ENCODE assay signal across 22 cellular contexts in genomic region chr14:99606359-99606758, GRCh38. TPM values are rescaled to one million over a fixed set of nuclear protein-coding genes. Genes with fewer than 3 reads are reported as not detected.
DNase-seq lines count a peak whose midpoint lies in the region; ATAC-seq, FAIRE-seq and TF ChIP-seq lines count a peak whose summit lies in the region.
"Had no signal": no experiment of that assay in that cellular context is flagged by ENCODE, and none has a peak within 500 bp of the region (broad histone marks: within the 10 kb centered on the region; RNA-seq: fewer than 3 reads in every experiment).

No MANE protein-coding gene starts in this region.

- no peaks in the 10 kb centered on the region for H3K36me3 ChIP-seq in DND-41 (ENCODE audit: insufficient read depth, low read length)
- H3K36me3 ChIP-seq in Panc1 (ENCODE audit: control insufficient read depth, insufficient read depth, low read length), result peaks cover 2% of the 10 kb centered on the region; the same call in 1 of the 2 replicates
- H3K36me3 ChIP-seq in H1 (ENCODE audit: control insufficient read depth in 2 of 4, insufficient read depth in 4 of 4, low read length in 3 of 4), result no peaks in the 10 kb centered on the region; a peak in 1 of 8 replicates
- H3K36me3 ChIP-seq: adrenal gland, gastrocnemius medialis, neutrophil had no signal

- no peaks in the 10 kb centered on the region for H3K27me3 ChIP-seq in DND-41 (ENCODE audit: insufficient read depth, low read length, poor library complexity)
- H3K27me3 ChIP-seq in Panc1 (ENCODE audit: control insufficient read depth, insufficient read depth, low read length), result no peaks in the 10 kb centered on the region
- peaks cover 9 to 34% (median 26%) of the 10 kb centered on the region in 4 experiments; a peak in 6 of 7 replicates for H3K27me3 ChIP-seq in H1 (replicated peaks in 1 of 4; ENCODE audit: control insufficient read depth in 3 of 4, extremely low read depth in 1 of 4, insufficient read depth in 3 of 4, low read length in 3 of 4)
- H3K27me3 ChIP-seq: adrenal gland, dorsolateral prefrontal cortex, gastrocnemius medialis had no signal

- H2AK5ac ChIP-seq in H1 (ENCODE audit: low read depth, low read length), result no peak overlapping the region

- H3K79me2 ChIP-seq in DND-41 (ENCODE audit: insufficient read depth, low read length) (peaks cover 26% of the 10 kb centered on the region), H1 (ENCODE audit: control insufficient read depth in 1 of 2, insufficient read depth in 2 of 2, low read length in 2 of 2) (peaks cover under 1 to 14% of the 10 kb centered on the region in 2 experiments; a peak in 3 of 4 replicates)

- TF ChIP-seq EP300 in H1 (IDR thresholded peaks at IDR 0.05; ENCODE audit: borderline replicate concordance in 1 of 2, low read depth in 2 of 2, low read length in 2 of 2), result no peak

- H4K20me1 ChIP-seq in DND-41 (ENCODE audit: insufficient read depth, low read length), result peaks cover 26% of the 10 kb centered on the region
- H4K20me1 ChIP-seq in H1 (replicated peaks in 1 of 2; ENCODE audit: control insufficient read depth in 1 of 2, insufficient read depth in 2 of 2, low read length in 2 of 2), result peaks cover 13 to 19% of the 10 kb centered on the region in 2 experiments

- peak overlapping the region; percentile 98 for H3K9ac ChIP-seq in DND-41 (ENCODE audit: low read depth, low read length)
- no peak overlapping the region for H3K9ac ChIP-seq in H1 (replicated peaks in 1 of 4; ENCODE audit: extremely low read depth in 1 of 4, low read depth in 3 of 4, low read length in 3 of 4)

- POLR2A ChIA-PET in Panc1 (lab: Charles Lee) (no interaction called here), H1 (lab: Charles Lee; ENCODE audit: partially characterized antibody) (interaction anchor here (1.2 to 2.7 kb wide), 4 partner anchors 12 to 27 kb away, joined by 3 to 10 read pairs (median 7); no protein-coding TSS in a partner anchor)

- no peak overlapping the region for H3K56ac ChIP-seq in H1 (replicated peaks; ENCODE audit: insufficient read length, low read depth, low read length)

- H3K4me2 ChIP-seq in DND-41 (ENCODE audit: insufficient read depth, low read length), result peak overlapping the region; percentile 81
- H3K4me2 ChIP-seq in H1 (ENCODE audit: insufficient read depth in 1 of 2, low read depth in 2 of 2, low read length in 2 of 2), result peak overlapping the region in 1 of 2 experiments; percentile 98; a peak in 1 of 4 replicates

- H2BK120ac ChIP-seq in H1 (replicated peaks; ENCODE audit: low read depth, low read length), result no peak overlapping the region

- BruUV-seq in Panc1 (replicated peaks; lab: Mats Ljungman, UMichigan), result no TSS peak

- H3K4me3 ChIP-seq in DND-41 (ENCODE audit: low read depth in 1 of 2, low read length in 2 of 2) (0 out of 4 replicates have a peak overlapping the region, but pooled peaks of 1 of the 2 experiments have one; percentile 95), Panc1 (ENCODE audit: low read depth in 2 of 2, low read length in 2 of 2) (no peak overlapping the region), H1 (ENCODE audit: extremely low read depth in 1 of 4, insufficient read depth in 2 of 4, low read depth in 3 of 4, low read length in 4 of 4) (no peak overlapping the region)
- H3K4me3 ChIP-seq: adrenal gland had no signal

- no peak overlapping the region for H3K14ac ChIP-seq in H1 (ENCODE audit: insufficient read length)

- no peaks in the 10 kb centered on the region for H3K9me3 ChIP-seq in DND-41 (ENCODE audit: insufficient read depth, low read length, severe bottlenecking)
- H3K9me3 ChIP-seq in Panc1 (ENCODE audit: control insufficient read depth, insufficient read depth, low read depth, low read length), result no peaks in the 10 kb centered on the region
- H3K9me3 ChIP-seq in H1 (ENCODE audit: insufficient read depth in 2 of 2, low read depth in 1 of 2, low read length in 1 of 2), result peaks cover 0 to 3% of the 10 kb centered on the region in 2 experiments; a peak in 1 of 4 replicates
- H3K9me3 ChIP-seq: adrenal gland, gastrocnemius medialis, neutrophil had no signal

- H4K91ac ChIP-seq in H1 (replicated peaks; ENCODE audit: insufficient read length, low read length), result no peak overlapping the region

- H3K4ac ChIP-seq in H1 (replicated peaks; ENCODE audit: insufficient read length, low read depth, low read length), result no peak overlapping the region

- intact Hi-C loops in Panc1 (cut with micrococcal nuclease; ENCODE audit: unreplicated experiment), result no loop called here

- TF ChIP-seq RAD21 in H1 (IDR thresholded peaks at IDR 0.05 in 1 of 2, conservative IDR thresholded peaks at IDR 0.05 in 1 of 2; ENCODE audit: low read depth in 2 of 2, low read length in 2 of 2), result no peak

- peaks cover 20% of the 10 kb centered on the region for H3K23me2 ChIP-seq in H1 (ENCODE audit: low read depth, low read length)

- H2AFZ ChIP-seq in DND-41 (ENCODE audit: low read depth, low read length) (peak overlapping the region; percentile 99), H1 (ENCODE audit: low read length) (no peak overlapping the region)

- WGBS in H1 (ENCODE audit: extremely low coverage in 1 of 2, insufficient coverage in 1 of 2, insufficient read length in 1 of 2, insufficient replicate concordance in 2 of 2, low coverage in 1 of 2, low lambda C conversion rate in 2 of 2, missing lambda C conversion rate in 1 of 2), 2 experiments, result 77% methylated on average over 6 of the region's 7 CpGs; no CpG with 5 or more reads in 1 of the 2 experiments

- H4K5ac ChIP-seq in H1 (ENCODE audit: insufficient read length, low read depth, low read length), result no peak overlapping the region

- H3K27ac ChIP-seq in 22Rv1, result peak overlapping the region; percentile 91
- H3K27ac ChIP-seq in DND-41 (ENCODE audit: low read length), result peak overlapping the region; percentile 87
- H3K27ac ChIP-seq in Panc1 (ENCODE audit: low read length), result peak overlapping the region; percentile 66; the same call in 1 of the 2 replicates
- no peak overlapping the region for H3K27ac ChIP-seq in H1 (ENCODE audit: low read depth, low read length)
- H3K27ac ChIP-seq: neutrophil had no signal

- H3K79me1 ChIP-seq in H1 (ENCODE audit: low read depth, low read length), result peaks cover 5% of the 10 kb centered on the region

- no peak overlapping the region for H3K18ac ChIP-seq in H1 (ENCODE audit: extremely low read depth, low read length)

- no peak for ATAC-seq in DND-41 (ENCODE audit: insufficient read depth, low read depth)
- ATAC-seq in Panc1, result no peak
- no peak for ATAC-seq in GM19467 (IDR thresholded peaks at IDR 0.05; ENCODE audit: unreplicated experiment)
- ATAC-seq: gastrocnemius medialis, left colon had no signal

- in situ Hi-C loops in Panc1 (cut with HindIII; ENCODE audit: low pct_unique_long_range_greater_than_20kb, low sequenced_read_pairs), result no loop called here

- H3K23ac ChIP-seq in H1 (ENCODE audit: insufficient read length), result no peak overlapping the region

- FAIRE-seq in H1 (lab: Jason Lieb, UNC), result no peak

- H2BK5ac ChIP-seq in H1 (ENCODE audit: low read depth, low read length), result no peak overlapping the region

- H4K8ac ChIP-seq in H1 (ENCODE audit: extremely low read depth, insufficient read depth, low read length), result no peak overlapping the region; the same call in 1 of the 2 replicates

- H3K4me1 ChIP-seq in DND-41 (ENCODE audit: insufficient read depth, low read length) (peaks cover 38% of the 10 kb centered on the region), Panc1 (ENCODE audit: control insufficient read depth, insufficient read depth, low read length) (peaks cover 4% of the 10 kb centered on the region; the same call in 1 of the 2 replicates), H1 (replicated peaks in 1 of 4; ENCODE audit: control insufficient read depth in 3 of 4, insufficient read depth in 4 of 4, low read length in 3 of 4) (peaks cover 4 to 26% (median 17%) of the 10 kb centered on the region in 4 experiments)

- CTCF ChIA-PET in Panc1 (lab: Charles Lee) (no interaction called here), H1 (lab: Charles Lee; ENCODE audit: partially characterized antibody) (interaction anchor here (0.8 to 6.4 kb wide), 17 partner anchors 12 to 88 kb away, joined by 3 to 37 read pairs (median 5); no protein-coding TSS in a partner anchor)

- DNase-seq in DND-41, result no peak
- no peak for DNase-seq in Panc1 (ENCODE audit: low read depth, low spot score)
- no peak for DNase-seq in H1 (ENCODE audit: low read depth in 1 of 2, low spot score in 2 of 2)
- DNase-seq in putamen (ENCODE audit: low spot score), result no peak
- no peak for DNase-seq in C1 segment of cervical spinal cord (lab: John Stamatoyannopoulos, UW)
- no peak for DNase-seq in stimulated activated CD4-positive, alpha-beta T cell treated with anti-CD3 and anti-CD28 coated beads, Interleukin-2, amount 100 ng/mL, for 24 hours
- DNase-seq: activated CD4-positive, CD25-positive, alpha-beta regulatory T cell treated with anti-CD3 and anti-CD28 coated beads, Interleukin-2, amount 50 U/mL, for 72 hours; caudate nucleus; dorsolateral prefrontal cortex; gastrocnemius medialis; NCI-H1105; NCI-H2081 treated with DMSO at 0.1 percent for 48 hours; NCI-H510A; SHP77 treated with DMSO at 0.1 percent for 48 hours had no signal

- no peak for TF ChIP-seq POLR2A in H1 (IDR thresholded peaks at IDR 0.05; ENCODE audit: control extremely low read depth in 1 of 2, low read depth in 2 of 2, low read length in 2 of 2)

- H2BK15ac ChIP-seq in H1 (ENCODE audit: low read length), result 0 out of 2 replicates have a peak overlapping the region, but pooled peaks have one; percentile 31

- TF ChIP-seq CTCF in 22Rv1 (IDR thresholded peaks at IDR 0.05) (no peak), DND-41 (IDR thresholded peaks at IDR 0.05; ENCODE audit: borderline replicate concordance, extremely low read depth, low read length, poor library complexity, severe bottlenecking) (no peak), Panc1 (IDR thresholded peaks at IDR 0.05) (no peak), H1 (IDR thresholded peaks at IDR 0.05; ENCODE audit: control extremely low read depth in 1 of 3, insufficient read depth in 1 of 3, low read depth in 1 of 3, low read length in 3 of 3) (no peak)

- 0 out of 2 replicates have a peak overlapping the region, but pooled peaks have one; percentile 22 for H2BK12ac ChIP-seq in H1 (ENCODE audit: low read depth, low read length)

- H2BK20ac ChIP-seq in H1 (ENCODE audit: low read length), result peak overlapping the region; percentile 48; the same call in 1 of the 2 replicates

RNA-seq across cellular contexts. Expression of gene CCDC85C, which starts 2.4 kb away (rescaled TPM):
- total RNA-seq in Panc1 (2021; ENCODE audit: unreplicated experiment), result 96.6 TPM
- 64.9 TPM for polyA plus RNA-seq in Panc1 (2012; ENCODE audit: insufficient read length)
- 35.8 and 38.6 TPM in 2 replicates for total RNA-seq in H1 (2021; fragmentation: NEBNext Ultra II Directional; extraction: Animal tissue kit (Norgen Biotek cat#: 25700))
- polyA plus RNA-seq in H1 (2011; rRNA removed), result 16.8 and 26.4 TPM in 2 replicates
- polyA plus RNA-seq in H1 (2011; cell fraction: cytosol; rRNA removed), result 18.1 TPM
- polyA plus RNA-seq in H1 (2011; cell fraction: nucleus; rRNA removed), result 31.7 TPM
- polyA plus RNA-seq in H1 (2012, experiment 1 of 2), result 18.2 to 30.0 TPM (median 25.2 TPM) in 4 replicates
- 32.9 TPM for polyA plus RNA-seq in H1 (2012, experiment 2 of 2)
- polyA plus RNA-seq in H1 (2013, experiment 1 of 2), result 15.1 TPM
- 15.5 TPM for polyA plus RNA-seq in H1 (2013, experiment 2 of 2)
- 22.2 and 22.8 TPM in 2 replicates for polyA minus RNA-seq in H1 (2011; rRNA and poly(A)+ RNA removed)
- 23.3 TPM for polyA minus RNA-seq in H1 (2011; cell fraction: cytosol; rRNA and poly(A)+ RNA removed)
- polyA minus RNA-seq in H1 (2011; cell fraction: nucleus; rRNA and poly(A)+ RNA removed), result 19.6 TPM

RNA-seq across cellular contexts. Expression of gene HHIPL1, which starts 38.6 kb away (rescaled TPM):
- 2.1 TPM for total RNA-seq in Panc1 (2021; ENCODE audit: unreplicated experiment)
- polyA plus RNA-seq in Panc1 (2012; ENCODE audit: insufficient read length), result 3.8 TPM
- total RNA-seq in H1 (2021; fragmentation: NEBNext Ultra II Directional; extraction: Animal tissue kit (Norgen Biotek cat#: 25700)), result 2.6 and 3.1 TPM in 2 replicates
- 1.5 and 2.1 TPM in 2 replicates for polyA plus RNA-seq in H1 (2011; rRNA removed)
- polyA plus RNA-seq in H1 (2011; cell fraction: cytosol; rRNA removed), result 1.4 TPM
- 3.1 TPM for polyA plus RNA-seq in H1 (2011; cell fraction: nucleus; rRNA removed)
- 1.0 to 2.0 TPM (median 1.8 TPM) in 4 replicates for polyA plus RNA-seq in H1 (2012, experiment 1 of 2)
- 1.2 TPM for polyA plus RNA-seq in H1 (2012, experiment 2 of 2)
- 1.2 TPM for polyA plus RNA-seq in H1 (2013, experiment 1 of 2)
- 1.6 TPM for polyA plus RNA-seq in H1 (2013, experiment 2 of 2)
- polyA minus RNA-seq in H1 (2011; rRNA and poly(A)+ RNA removed), result 1.4 and 1.5 TPM in 2 replicates
- 1.7 TPM for polyA minus RNA-seq in H1 (2011; cell fraction: cytosol; rRNA and poly(A)+ RNA removed)
- polyA minus RNA-seq in H1 (2011; cell fraction: nucleus; rRNA and poly(A)+ RNA removed), result 3.8 TPM
- total RNA-seq: activated T-helper 1 cell treated with anti-CD3 and anti-CD28 coated beads, Interleukin-12 subunit alpha, Interleukin-12 subunit beta, Interleukin-2, Interleukin-4 antibody, amounts not matched to agents 30 ng/mL and 10 ng/mL and 1 ng/mL, durations not matched to agents 14 hours and 24 hours and 36 hours; mononuclear cell; T-helper 2 cell treated with Interferon-gamma antibody and Interleukin-4, amounts not matched to agents 100 ng/mL and 5 ng/mL, for 36 hours had no signal
